ENCODE assay signal across 8 cellular contexts in genomic region chr17:20009302-20010098, GRCh38. TPM values are rescaled to one million over a fixed set of nuclear protein-coding genes. Genes with fewer than 3 reads are reported as not detected.
DNase-seq lines count a peak whose midpoint lies in the region; ATAC-seq and TF ChIP-seq lines count a peak whose summit lies in the region.

A gene with protein sequence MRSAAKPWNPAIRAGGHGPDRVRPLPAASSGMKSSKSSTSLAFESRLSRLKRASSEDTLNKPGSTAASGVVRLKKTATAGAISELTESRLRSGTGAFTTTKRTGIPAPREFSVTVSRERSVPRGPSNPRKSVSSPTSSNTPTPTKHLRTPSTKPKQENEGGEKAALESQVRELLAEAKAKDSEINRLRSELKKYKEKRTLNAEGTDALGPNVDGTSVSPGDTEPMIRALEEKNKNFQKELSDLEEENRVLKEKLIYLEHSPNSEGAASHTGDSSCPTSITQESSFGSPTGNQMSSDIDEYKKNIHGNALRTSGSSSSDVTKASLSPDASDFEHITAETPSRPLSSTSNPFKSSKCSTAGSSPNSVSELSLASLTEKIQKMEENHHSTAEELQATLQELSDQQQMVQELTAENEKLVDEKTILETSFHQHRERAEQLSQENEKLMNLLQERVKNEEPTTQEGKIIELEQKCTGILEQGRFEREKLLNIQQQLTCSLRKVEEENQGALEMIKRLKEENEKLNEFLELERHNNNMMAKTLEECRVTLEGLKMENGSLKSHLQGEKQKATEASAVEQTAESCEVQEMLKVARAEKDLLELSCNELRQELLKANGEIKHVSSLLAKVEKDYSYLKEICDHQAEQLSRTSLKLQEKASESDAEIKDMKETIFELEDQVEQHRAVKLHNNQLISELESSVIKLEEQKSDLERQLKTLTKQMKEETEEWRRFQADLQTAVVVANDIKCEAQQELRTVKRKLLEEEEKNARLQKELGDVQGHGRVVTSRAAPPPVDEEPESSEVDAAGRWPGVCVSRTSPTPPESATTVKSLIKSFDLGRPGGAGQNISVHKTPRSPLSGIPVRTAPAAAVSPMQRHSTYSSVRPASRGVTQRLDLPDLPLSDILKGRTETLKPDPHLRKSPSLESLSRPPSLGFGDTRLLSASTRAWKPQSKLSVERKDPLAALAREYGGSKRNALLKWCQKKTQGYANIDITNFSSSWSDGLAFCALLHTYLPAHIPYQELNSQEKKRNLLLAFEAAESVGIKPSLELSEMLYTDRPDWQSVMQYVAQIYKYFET (plus strand): TSS chr17:20009359. CDS start chr17:20096652, 87,293 bp downstream.

- H3K27ac ChIP-seq in thymus (ENCODE audit: low read depth), result no peak within 1 kb of the TSS

- in situ Hi-C loops in KBM-7 (cut with MboI; ENCODE audit: low pct_unique_long_range_greater_than_20kb, low sequenced_read_pairs), result no loop called here

- peaks cover 41% of the 10 kb centered on the region for H3K27me3 ChIP-seq in thymus (ENCODE audit: control insufficient read depth, insufficient read depth)

- TF ChIP-seq CTCF in omental fat pad (IDR thresholded peaks at IDR 0.05), result peak in 2 of 3 donors; percentile 80 to 96

- DNase-seq in DMS53 (lab: John Stamatoyannopoulos, UW), result peak; percentile 85
- DNase-seq in KBM-7, result peak; percentile 91
- peak; percentile 69 for DNase-seq in SIG-M5 treated with dmso at 0.1 percent for 504 hours (lab: John Stamatoyannopoulos, UW; ENCODE audit: unreplicated experiment)
- DNase-seq in activated gamma-delta T cell treated with Interleukin-2 at 50 U/mL for 16 hours, result peak; percentile 81
- DNase-seq in glomerular endothelial cell (ENCODE audit: extremely low read depth, low read depth, low spot score), result no peak
- peak; percentile 75 for DNase-seq in omental fat pad (ENCODE audit: low spot score)

- H3K4me3 ChIP-seq in thymus (ENCODE audit: low read length), result peak within 1 kb of the TSS; percentile 53

- H3K4me1 ChIP-seq in thymus (ENCODE audit: control insufficient read depth, insufficient read depth, low read length), result peaks cover 14% of the 10 kb centered on the region

- H3K36me3 ChIP-seq in thymus (ENCODE audit: control insufficient read depth, insufficient read depth), result no peaks in the 10 kb centered on the region

- ATAC-seq in GM21717 (IDR thresholded peaks at IDR 0.05; ENCODE audit: unreplicated experiment), result peak; percentile 37
- ATAC-seq in omental fat pad (ENCODE audit: low FRiP score), result peak; percentile 97

- peaks cover 2% of the 10 kb centered on the region for H3K9me3 ChIP-seq in thymus (ENCODE audit: control insufficient read depth)

- under 1% methylated on average over 96 of the region's 96 CpGs for WGBS in thymus

RNA-seq across cellular contexts. Expression of the gene that starts here (rescaled TPM):
- 7.3 and 12.9 TPM in 2 replicates for total RNA-seq in glomerular endothelial cell
- total RNA-seq in omental fat pad, result 100 to 1,000 TPM in 1 of 4 donors, 10 to 100 TPM in 3; 34.2 to 114 (median 53.1) TPM
- 7.6 TPM for polyA plus RNA-seq in thymus
